In genomic region chr9:18722882-18723281, GRCh38 we compare ENCODE assay signal across 27 cellular contexts.
"Had no signal": no experiment of that assay in that cellular context is flagged by ENCODE, and none has a peak within 500 bp of the region (broad histone marks: within the 10 kb centered on the region; RNA-seq: fewer than 3 reads in every experiment).

No MANE protein-coding gene starts in this region.

- DNase-seq: hypothalamus; immature natural killer cell; kidney; left colon; left lung; mesendoderm; naive B cell; natural killer cell; nephron progenitor cell; ovary; posterior cingulate gyrus; retina; right cardiac atrium; small intestine; spleen; stimulated activated CD4-positive, alpha-beta T cell treated with anti-CD3 and anti-CD28 coated beads, Interleukin-4, amount 100 ng/mL, for 24 hours; stimulated activated naive CD4-positive, alpha-beta T cell; tibial artery; uterus had no signal

- H3K27me3 ChIP-seq: left lung, neural progenitor cell, ovary, spleen, suprapubic skin, tibial artery, uterus had no signal

- ATAC-seq: left colon; left lung; natural killer cell; right cardiac atrium; sciatic nerve; stimulated activated effector memory CD8-positive, alpha-beta T cell treated with anti-CD3 and anti-CD28 coated beads, Interleukin-12 subunit alpha, Interleukin-12 subunit beta, amount 100 ng/mL, for 72 hours had no signal

- H3K27ac ChIP-seq: left lung, neural progenitor cell, ovary, prostate gland, spleen, suprapubic skin, thoracic aorta, tibial artery, uterus had no signal

- H3K4me3 ChIP-seq: left lung, lung, neural progenitor cell, ovary, prostate gland, spleen, suprapubic skin, thoracic aorta, tibial artery, uterus had no signal

- FAIRE-seq: islet of Langerhans, kidney, small intestine had no signal

- H3K4me2 ChIP-seq: neural progenitor cell had no signal

- H3K4me1 ChIP-seq: left lung, neural progenitor cell, prostate gland, spleen, tibial artery had no signal

- H3K9me3 ChIP-seq: left lung, ovary, prostate gland, spleen, suprapubic skin, thoracic aorta, tibial artery, uterus had no signal

- H3K36me3 ChIP-seq: left lung, neural progenitor cell, ovary, prostate gland, spleen, suprapubic skin, tibial artery, uterus had no signal

- H2AFZ ChIP-seq: neural progenitor cell had no signal

- H3K9ac ChIP-seq: neural progenitor cell had no signal
